Comparison of ENCODE assay signal across 19 cellular contexts in the genomic region with DNA sequence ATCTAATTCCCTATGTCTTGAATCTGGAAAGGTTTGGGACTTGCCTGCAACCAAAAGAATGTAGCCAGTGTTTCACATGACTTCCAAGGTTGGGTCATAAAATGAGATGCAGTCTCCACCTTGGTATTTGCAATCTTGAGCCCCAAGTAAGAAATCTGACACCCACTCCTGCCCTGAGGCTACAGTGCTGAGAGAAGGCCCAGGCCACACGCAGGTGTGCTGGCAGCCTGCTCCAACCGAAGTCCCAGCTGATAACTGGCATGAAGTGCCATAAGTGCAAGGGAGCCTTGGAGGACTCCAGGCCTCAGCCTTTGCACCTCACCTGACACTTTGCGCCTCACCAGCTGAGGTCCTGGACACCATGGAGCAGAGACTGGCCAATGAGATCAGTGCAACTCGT.
DNase-seq lines count a peak whose midpoint lies in the region; ATAC-seq, FAIRE-seq and TF ChIP-seq lines count a peak whose summit lies in the region.
"Had no signal": no experiment of that assay in that cellular context is flagged by ENCODE, and none has a peak within 500 bp of the region (broad histone marks: within the 10 kb centered on the region; RNA-seq: fewer than 3 reads in every experiment).

No MANE protein-coding gene starts in this region.

- H3K36me3 ChIP-seq in DND-41 (ENCODE audit: insufficient read depth, low read length) = no peaks in the 10 kb centered on the region
- no peaks in the 10 kb centered on the region for H3K36me3 ChIP-seq in IMR-90 (ENCODE audit: control insufficient read depth, insufficient read depth, low read length)
- no peaks in the 10 kb centered on the region for H3K36me3 ChIP-seq in neuronal stem cell (replicated peaks in 1 of 2; ENCODE audit: control insufficient read depth in 2 of 2, insufficient read depth in 2 of 2, low read length in 2 of 2)
- H3K36me3 ChIP-seq: colonic mucosa, esophagus squamous epithelium had no signal

- H3K4me1 Mint-ChIP-seq in T-helper 17 cell = peaks cover 18% of the 10 kb centered on the region

- H3K4ac ChIP-seq in IMR-90 (ENCODE audit: low read depth, low read length) (0 out of 2 replicates have a peak overlapping the region, but pooled peaks have one; percentile 4), neuronal stem cell (ENCODE audit: low read length) (no peak overlapping the region)

- H3K27me3 Mint-ChIP-seq in T-helper 17 cell = peaks cover 4% of the 10 kb centered on the region

- H3K4me1 ChIP-seq in DND-41 (ENCODE audit: insufficient read depth, low read length) = peaks cover 86% of the 10 kb centered on the region
- peaks cover 20% of the 10 kb centered on the region for H3K4me1 ChIP-seq in IMR-90 (ENCODE audit: control insufficient read depth, insufficient read depth, low read length)
- H3K4me1 ChIP-seq in neuronal stem cell (ENCODE audit: control insufficient read depth in 2 of 2, insufficient read depth in 1 of 2, low read depth in 1 of 2, low read length in 2 of 2) = peaks cover 32 to 55% of the 10 kb centered on the region in 2 donors

- no peak overlapping the region for H3K4me3 ChIP-seq in DND-41 (ENCODE audit: low read depth in 1 of 2, low read length in 2 of 2)
- no peak overlapping the region for H3K4me3 ChIP-seq in IMR-90 (ENCODE audit: insufficient read depth, low read depth, low read length)
- H3K4me3 ChIP-seq in neuronal stem cell (ENCODE audit: low read length in 2 of 2) = no peak overlapping the region
- H3K4me3 ChIP-seq: colonic mucosa, esophagus squamous epithelium, testis had no signal

- H3K56ac ChIP-seq in IMR-90 (ENCODE audit: extremely low read depth, insufficient read depth, low read length) = no peak overlapping the region

- BruUV-seq in IMR-90 (replicated peaks; lab: Mats Ljungman, UMichigan) = no TSS peak

- H3K27ac ChIP-seq in DND-41 (ENCODE audit: low read length) (peak overlapping the region; percentile 97), IMR-90 (ENCODE audit: insufficient read depth, low read length) (no peak overlapping the region), neuronal stem cell (replicated peaks; ENCODE audit: low read length) (no peak overlapping the region)
- H3K27ac ChIP-seq: colonic mucosa, testis had no signal

- H3K23ac ChIP-seq in IMR-90 (ENCODE audit: low read depth, low read length) (no peak overlapping the region), neuronal stem cell (ENCODE audit: low read depth, low read length, poor library complexity) (no peak overlapping the region)

- H3K27me3 ChIP-seq in DND-41 (ENCODE audit: insufficient read depth, low read length, poor library complexity) (no peaks in the 10 kb centered on the region), IMR-90 (ENCODE audit: control insufficient read depth, insufficient read depth, low read length) (0 out of 2 replicates have a peak, but pooled peaks cover 3% of the 10 kb centered on the region), neuronal stem cell (ENCODE audit: control insufficient read depth in 3 of 3, insufficient read depth in 3 of 3, low read depth in 1 of 3, low read length in 3 of 3) (no peaks in the 10 kb centered on the region)
- H3K27me3 ChIP-seq: colonic mucosa, esophagus squamous epithelium, testis had no signal

- in situ Hi-C loops in IMR-90 (cut with MboI; ENCODE audit: low sequenced_read_pairs) = loop anchor here (5.0 to 25.0 kb wide), 2 partner anchors 584 to 889 kb away; no protein-coding TSS in a partner anchor

- no peak overlapping the region for H4K91ac ChIP-seq in IMR-90 (ENCODE audit: insufficient read depth, low read depth, low read length)
- no peak overlapping the region for H4K91ac ChIP-seq in neuronal stem cell (ENCODE audit: low read depth, low read length, poor library complexity)

- WGBS in IMR-90 (ENCODE audit: extremely low coverage in 2 of 2, insufficient read length in 1 of 2), 2 experiments = 100% methylated on average over 2 of the region's 4 CpGs; no CpG with 5 or more reads in 1 of the 2 experiments
- WGBS in neuronal stem cell (ENCODE audit: extremely low coverage in 2 of 2, insufficient read length in 2 of 2, insufficient replicate concordance in 1 of 2), 2 donors = no CpG with 5 or more reads among the region's 4 CpGs

- peak overlapping the region; percentile 70 for H2BK12ac ChIP-seq in neuronal stem cell (ENCODE audit: low read length)

- CTCF ChIA-PET in IMR-90 (lab: Yijun Ruan, JAX) = interaction anchor here (1.0 to 1.3 kb wide), 2 partner anchors 581 to 584 kb away, joined by 3 to 6 read pairs; partner anchors contain the start of gene BCL2L11

- H3K9me3 ChIP-seq in DND-41 (ENCODE audit: insufficient read depth, low read length, severe bottlenecking) (no peaks in the 10 kb centered on the region), IMR-90 (ENCODE audit: control insufficient read depth, insufficient read depth, low read length) (no peaks in the 10 kb centered on the region), T-helper 17 cell (ENCODE audit: control insufficient read depth, low read length, poor library complexity, severe bottlenecking) (no peaks in the 10 kb centered on the region), neuronal stem cell (replicated peaks in 1 of 2; ENCODE audit: control insufficient read depth in 2 of 2, insufficient read depth in 1 of 2, low read depth in 1 of 2, low read length in 2 of 2) (peaks cover 0 to under 1% of the 10 kb centered on the region in 2 donors)
- H3K9me3 ChIP-seq: colonic mucosa, esophagus squamous epithelium, testis had no signal

- H3K4me3 Mint-ChIP-seq in T-helper 17 cell = no peak overlapping the region
- H3K4me3 Mint-ChIP-seq: activated CD8-positive, alpha-beta T cell treated with anti-CD3 and anti-CD28 coated beads for 36 hours had no signal

- no peak overlapping the region for H3K14ac ChIP-seq in IMR-90 (replicated peaks; ENCODE audit: low read depth, low read length)
- peak overlapping the region; percentile 49 for H3K14ac ChIP-seq in neuronal stem cell (ENCODE audit: low read length)

- H3K18ac ChIP-seq in IMR-90 (ENCODE audit: low read depth, low read length) (no peak overlapping the region), neuronal stem cell (ENCODE audit: low read length) (peak overlapping the region; percentile 61)

- peaks cover 7% of the 10 kb centered on the region for H3K9me1 ChIP-seq in IMR-90 (ENCODE audit: insufficient read depth, low read length)

- ATAC-seq in DND-41 (ENCODE audit: insufficient read depth, low read depth) (no peak), IMR-90 (ENCODE audit: low read depth) (no peak), T-helper 17 cell (no peak)
- ATAC-seq: activated CD8-positive, alpha-beta T cell treated with anti-CD3 and anti-CD28 coated beads for 36 hours had no signal

- dilution Hi-C loops in IMR-90 (cut with HindIII; ENCODE audit: low sequenced_read_pairs, unreplicated experiment) = no loop called here

- TF ChIP-seq POLR2A in IMR-90 (IDR thresholded peaks at IDR 0.05; ENCODE audit: low read depth, low read length) (no peak), H54 (IDR thresholded peaks at IDR 0.05; ENCODE audit: low read depth, low read length) (no peak)

- no peak overlapping the region for H2AK9ac ChIP-seq in IMR-90 (replicated peaks; ENCODE audit: low read depth, low read length, poor library complexity)

- H3K9ac ChIP-seq in DND-41 (ENCODE audit: low read depth, low read length) (peak overlapping the region; percentile 66; the same call in 1 of the 2 replicates), IMR-90 (ENCODE audit: low read depth, low read length) (no peak overlapping the region), neuronal stem cell (ENCODE audit: low read depth, low read length, poor library complexity) (no peak overlapping the region)

- FAIRE-seq in H54 (lab: Jason Lieb, UNC) = no peak
- FAIRE-seq: GM12891, keratinocyte had no signal

- no peak overlapping the region for H4K8ac ChIP-seq in IMR-90 (ENCODE audit: low read depth in 2 of 2, low read length in 2 of 2)
- no peak overlapping the region for H4K8ac ChIP-seq in neuronal stem cell (ENCODE audit: low read depth, low read length)

- no peak overlapping the region for H2BK20ac ChIP-seq in IMR-90 (ENCODE audit: low read depth, low read length)

- no peak overlapping the region for H3K4me2 ChIP-seq in DND-41 (ENCODE audit: insufficient read depth, low read length)
- no peak overlapping the region for H3K4me2 ChIP-seq in IMR-90 (ENCODE audit: low read depth, low read length)
- H3K4me2 ChIP-seq in neuronal stem cell (ENCODE audit: insufficient read depth, low read length, poor library complexity, severe bottlenecking) = no peak overlapping the region

- intact Hi-C loops in IMR-90 (cut with micrococcal nuclease) = no loop called here

- H4K5ac ChIP-seq in IMR-90 (ENCODE audit: low read depth, low read length) = no peak overlapping the region

- H2AFZ ChIP-seq in DND-41 (ENCODE audit: low read depth, low read length) (no peak overlapping the region), IMR-90 (replicated peaks; ENCODE audit: low read length, poor library complexity) (peak overlapping the region; percentile 16), neuronal stem cell (ENCODE audit: low read length) (no peak overlapping the region)

- H3K79me1 ChIP-seq in IMR-90 (ENCODE audit: low read depth in 1 of 2, low read length in 2 of 2) (peaks cover 0 to 3% of the 10 kb centered on the region in 2 experiments; a peak in 1 of 4 replicates), neuronal stem cell (ENCODE audit: low read depth, low read length) (no peaks in the 10 kb centered on the region)

- peak; percentile 38 for DNase-seq in DND-41
- no peak for DNase-seq in IMR-90
- DNase-seq in T-helper 17 cell = no peak
- DNase-seq in neuronal stem cell (ENCODE audit: low spot score) = no peak
- no peak for DNase-seq in H54 (ENCODE audit: insufficient read length, low spot score)
- no peak for DNase-seq in amniotic stem cell (lab: John Stamatoyannopoulos, UW)
- no peak for DNase-seq in SKM-1 treated with dmso at 0.1 percent for 144 hours (lab: John Stamatoyannopoulos, UW; ENCODE audit: unreplicated experiment)
- DNase-seq: activated CD8-positive, alpha-beta T cell treated with anti-CD3 and anti-CD28 coated beads for 36 hours; anterior cingulate cortex; esophagus squamous epithelium; midbrain; NCI-H1436 treated with DMSO at 0.1 percent for 48 hours; NCI-H510A treated with DMSO at 0.1 percent for 48 hours; nucleus accumbens; stimulated activated CD4-positive, alpha-beta T cell treated with anti-CD3 and anti-CD28 coated beads, Interleukin-2, amount 100 ng/mL, for 48 hours; testis had no signal

- H2BK5ac ChIP-seq in IMR-90 (ENCODE audit: low read depth, low read length, poor library complexity, severe bottlenecking) (no peak overlapping the region), neuronal stem cell (ENCODE audit: low read length) (no peak overlapping the region)

- H4K20me1 ChIP-seq in DND-41 (ENCODE audit: insufficient read depth, low read length) = no peaks in the 10 kb centered on the region
- H4K20me1 ChIP-seq in IMR-90 (ENCODE audit: insufficient read depth, low read length) = peaks cover 6% of the 10 kb centered on the region; the same call in 1 of the 2 replicates

- H3K36me3 Mint-ChIP-seq in T-helper 17 cell (ENCODE audit: low read depth) = peaks cover 2% of the 10 kb centered on the region

- H2BK120ac ChIP-seq in IMR-90 (ENCODE audit: low read depth, low read length) (no peak overlapping the region), neuronal stem cell (ENCODE audit: low read depth, low read length) (no peak overlapping the region)

- TF ChIP-seq CTCF in DND-41 (IDR thresholded peaks at IDR 0.05; ENCODE audit: borderline replicate concordance, extremely low read depth, low read length, poor library complexity, severe bottlenecking) = no peak
- no peak for TF ChIP-seq CTCF in IMR-90 (conservative IDR thresholded peaks at IDR 0.05; ENCODE audit: low read depth, low read length)

- TF ChIP-seq RAD21 in IMR-90 (IDR thresholded peaks at IDR 0.05; ENCODE audit: low read length) = no peak

- POLR2A ChIA-PET in IMR-90 (lab: Charles Lee; ENCODE audit: unreplicated experiment) = no interaction called here

- peak overlapping the region; percentile 92 for H3K27ac Mint-ChIP-seq in T-helper 17 cell
- H3K27ac Mint-ChIP-seq: activated CD8-positive, alpha-beta T cell treated with anti-CD3 and anti-CD28 coated beads for 36 hours had no signal

- peaks cover 13% of the 10 kb centered on the region for H3K79me2 ChIP-seq in DND-41 (ENCODE audit: insufficient read depth, low read length)

- H2AK5ac ChIP-seq in IMR-90 (ENCODE audit: low read depth, low read length) = peak overlapping the region; percentile 79; the same call in 1 of the 2 replicates
- peak overlapping the region; percentile 5 for H2AK5ac ChIP-seq in neuronal stem cell (ENCODE audit: low read depth, low read length)

- H2BK15ac ChIP-seq in IMR-90 (ENCODE audit: low read depth, low read length) = no peak overlapping the region; the same call in 2 of the 3 replicates
- peak overlapping the region; percentile 26 for H2BK15ac ChIP-seq in neuronal stem cell (ENCODE audit: low read length)
